11 cellular contexts compared by ENCODE assay signal in the genomic region with DNA sequence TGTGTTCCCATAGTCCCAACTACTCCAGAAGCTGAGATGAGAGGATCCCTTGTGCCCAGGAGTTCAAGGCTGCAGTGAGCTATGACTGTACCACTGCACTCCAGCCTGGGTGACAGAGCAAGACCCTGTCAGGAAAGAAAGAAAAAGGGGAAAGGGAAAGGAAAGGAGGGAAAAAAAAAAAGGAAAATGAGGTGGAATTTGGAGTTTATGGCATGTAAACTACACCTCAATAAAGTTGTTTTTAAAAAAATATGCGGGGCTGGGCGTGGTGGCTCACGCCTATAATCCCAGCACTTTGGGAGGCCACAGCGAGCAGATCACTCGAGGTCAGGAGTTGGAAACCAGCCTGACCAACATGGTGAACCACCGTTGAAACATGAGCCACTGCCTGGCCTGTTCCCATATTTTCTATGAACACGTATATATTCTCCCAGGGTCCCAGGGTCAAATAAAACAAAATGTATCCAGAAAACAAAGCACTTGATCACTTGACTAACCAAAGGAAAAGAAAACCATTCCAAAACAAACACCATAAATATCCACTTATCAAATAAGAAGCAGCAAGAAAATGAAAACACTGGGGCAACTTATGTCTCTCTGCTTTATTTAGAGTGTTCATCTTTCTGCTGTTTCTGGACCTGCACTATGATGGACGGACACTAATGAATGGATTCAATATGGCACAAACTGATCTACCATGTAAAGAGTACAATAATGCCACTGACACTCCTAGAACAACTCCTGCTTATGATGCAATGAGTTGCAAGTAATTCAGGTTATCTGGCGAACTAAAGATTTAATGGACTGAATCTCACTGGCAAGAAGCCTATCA. TPM values are rescaled to one million over a fixed set of nuclear protein-coding genes. Genes with fewer than 3 reads are reported as not detected.
DNase-seq lines count a peak whose midpoint lies in the region; ATAC-seq and TF ChIP-seq lines count a peak whose summit lies in the region.
"Had no signal": no experiment of that assay in that cellular context is flagged by ENCODE, and none has a peak within 500 bp of the region (broad histone marks: within the 10 kb centered on the region; RNA-seq: fewer than 3 reads in every experiment).

No MANE protein-coding gene starts in this region.

- peak; percentile 45 for DNase-seq in DMS79 (lab: John Stamatoyannopoulos, UW)
- DNase-seq in M059J (ENCODE audit: low read depth) = peak; percentile 71
- DNase-seq in brain microvascular endothelial cell = peak; percentile 65
- DNase-seq in myocyte (ENCODE audit: low read depth) = peak; percentile 85
- DNase-seq in superior temporal gyrus (ENCODE audit: extremely low spot score) = no peak
- no peak for DNase-seq in stimulated activated naive CD4-positive, alpha-beta T cell (lab: John Stamatoyannopoulos, UW)
- DNase-seq: NCI-H526 treated with DMSO at 0.1 percent for 48 hours, WERI-Rb-1 had no signal

- no peaks in the 10 kb centered on the region for H3K27me3 ChIP-seq in brain microvascular endothelial cell (replicated peaks)

- H3K4me3 ChIP-seq in brain microvascular endothelial cell (ENCODE audit: low read depth, low read length) = no peak overlapping the region

- TF ChIP-seq CTCF in brain microvascular endothelial cell (IDR thresholded peaks at IDR 0.05; ENCODE audit: low read depth, low read length, missing control alignments) = no peak

- no peaks in the 10 kb centered on the region for H3K36me3 ChIP-seq in brain microvascular endothelial cell (replicated peaks)
- H3K36me3 ChIP-seq: WERI-Rb-1 had no signal

- H3K27ac ChIP-seq in brain microvascular endothelial cell = peak overlapping the region; percentile 6
- H3K27ac ChIP-seq: HL-60, WERI-Rb-1 had no signal

- ATAC-seq in HG03139 (IDR thresholded peaks at IDR 0.05; ENCODE audit: unreplicated experiment) = no peak
- no peak for ATAC-seq in GM21390 (IDR thresholded peaks at IDR 0.05; ENCODE audit: unreplicated experiment)

- in situ Hi-C loops in brain microvascular endothelial cell (cut with HindIII; ENCODE audit: low pct_ligation_motif_present, low sequenced_read_pairs) = no loop called here

RNA-seq across cellular contexts. Expression of gene ASXL2, which starts 56.8 kb away (rescaled TPM):
- 4.7 and 8.0 TPM in 2 replicates for total RNA-seq in M059J (2014; rRNA removed; shearing (Covaris generic))
- total RNA-seq in myocyte = 14.0 and 15.4 TPM in 2 replicates
- 7.4 TPM for polyA plus RNA-seq in myocyte (2012)

Comparison
In these comparisons a context has a peak if more than half of its experiments do, and no peak if none do; other contexts are left out.
1. DNase-seq: peak in DMS79 (single experiment), M059J (single experiment), brain microvascular endothelial cell (single experiment) and myocyte (single experiment); none in superior temporal gyrus (single experiment) and stimulated activated naive CD4-positive, alpha-beta T cell (0 of 6).